In the genomic region with DNA sequence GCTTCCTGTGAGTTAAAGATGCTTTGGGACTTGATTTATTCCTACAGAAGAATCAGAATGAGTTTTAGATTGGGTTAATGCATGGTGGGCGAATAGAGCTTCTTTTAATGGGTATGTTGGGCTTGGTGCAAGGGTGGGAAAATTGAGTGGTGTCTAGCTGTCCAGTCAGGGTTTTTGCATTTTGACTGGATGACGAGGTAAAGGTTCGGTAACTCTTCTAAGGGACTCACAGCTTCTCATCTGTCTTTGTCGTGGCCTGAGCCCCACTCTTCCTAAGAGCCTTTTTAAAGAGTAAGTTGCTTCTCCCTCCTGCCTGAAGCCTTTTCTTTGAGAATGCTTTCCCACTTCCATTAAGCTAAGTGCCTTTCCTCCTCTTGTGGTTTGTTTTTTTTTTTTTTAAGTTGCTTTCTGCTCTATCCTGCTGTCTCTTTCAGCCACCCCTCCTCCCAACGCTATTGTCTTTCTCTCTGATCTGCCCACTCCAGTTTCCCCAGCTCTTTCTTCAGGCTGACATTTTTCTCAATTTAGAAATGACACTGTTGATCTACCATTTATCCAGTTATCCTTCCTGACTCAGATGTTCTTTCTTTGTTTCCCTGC, we compare ENCODE assay signal across 1 cellular context.
A peak's percentile ranks its signal among the peaks of the same experiment; 100 is the strongest.
TF ChIP-seq lines count a peak whose summit lies in the region.

No MANE protein-coding gene starts in this region.

TF ChIP-seq in K562, 482 proteins besides CTCF, POLR2A, EP300 and RAD21:
- TF ChIP-seq ERF (CRISPR knock-in tag; IDR thresholded peaks at IDR 0.05) (no peak), CHD1 (IDR thresholded peaks at IDR 0.05; ENCODE audit: low read length) (peak; percentile 11), CREBBP (IDR thresholded peaks at IDR 0.05; ENCODE audit: low read depth, low read length) (no peak), MAZ (CRISPR knock-in tag; conservative IDR thresholded peaks at IDR 0.05 in 1 of 2, IDR thresholded peaks at IDR 0.05 in 1 of 2) (0 out of 4 replicates have a peak, but pooled peaks of 1 of the 2 experiments have one; percentile 21), HMGXB4 (CRISPR knock-in tag; IDR thresholded peaks at IDR 0.05) (no peak), ZNF561 (CRISPR knock-in tag; conservative IDR thresholded peaks at IDR 0.05) (no peak), NFATC3 (IDR thresholded peaks at IDR 0.05) (no peak), MEIS2 (IDR thresholded peaks at IDR 0.05; ENCODE audit: partially characterized antibody) (peak; percentile 2), FOXA3 (CRISPR knock-in tag; conservative IDR thresholded peaks at IDR 0.05 in 1 of 2, IDR thresholded peaks at IDR 0.05 in 1 of 2) (0 out of 4 replicates have a peak, but pooled peaks of 1 of the 2 experiments have one; percentile 18)
- TF ChIP-seq, protein P1, sequence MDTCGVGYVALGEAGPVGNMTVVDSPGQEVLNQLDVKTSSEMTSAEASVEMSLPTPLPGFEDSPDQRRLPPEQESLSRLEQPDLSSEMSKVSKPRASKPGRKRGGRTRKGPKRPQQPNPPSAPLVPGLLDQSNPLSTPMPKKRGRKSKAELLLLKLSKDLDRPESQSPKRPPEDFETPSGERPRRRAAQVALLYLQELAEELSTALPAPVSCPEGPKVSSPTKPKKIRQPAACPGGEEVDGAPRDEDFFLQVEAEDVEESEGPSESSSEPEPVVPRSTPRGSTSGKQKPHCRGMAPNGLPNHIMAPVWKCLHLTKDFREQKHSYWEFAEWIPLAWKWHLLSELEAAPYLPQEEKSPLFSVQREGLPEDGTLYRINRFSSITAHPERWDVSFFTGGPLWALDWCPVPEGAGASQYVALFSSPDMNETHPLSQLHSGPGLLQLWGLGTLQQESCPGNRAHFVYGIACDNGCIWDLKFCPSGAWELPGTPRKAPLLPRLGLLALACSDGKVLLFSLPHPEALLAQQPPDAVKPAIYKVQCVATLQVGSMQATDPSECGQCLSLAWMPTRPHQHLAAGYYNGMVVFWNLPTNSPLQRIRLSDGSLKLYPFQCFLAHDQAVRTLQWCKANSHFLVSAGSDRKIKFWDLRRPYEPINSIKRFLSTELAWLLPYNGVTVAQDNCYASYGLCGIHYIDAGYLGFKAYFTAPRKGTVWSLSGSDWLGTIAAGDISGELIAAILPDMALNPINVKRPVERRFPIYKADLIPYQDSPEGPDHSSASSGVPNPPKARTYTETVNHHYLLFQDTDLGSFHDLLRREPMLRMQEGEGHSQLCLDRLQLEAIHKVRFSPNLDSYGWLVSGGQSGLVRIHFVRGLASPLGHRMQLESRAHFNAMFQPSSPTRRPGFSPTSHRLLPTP (IDR thresholded peaks at IDR 0.05; ENCODE audit: borderline replicate concordance, extremely low read depth, insufficient read length): no peak
